In genomic region chr3:128487538-128487812, GRCh38 we compare ENCODE assay signal across 9 cellular contexts. TPM values are rescaled to one million over a fixed set of nuclear protein-coding genes. Genes with fewer than 3 reads are reported as not detected.
DNase-seq lines count a peak whose midpoint lies in the region; ATAC-seq and TF ChIP-seq lines count a peak whose summit lies in the region.
"Had no signal": no experiment of that assay in that cellular context is flagged by ENCODE, and none has a peak within 500 bp of the region (broad histone marks: within the 10 kb centered on the region; RNA-seq: fewer than 3 reads in every experiment).

No MANE protein-coding gene starts in this region.

- peaks cover 2% of the 10 kb centered on the region for H3K36me3 Mint-ChIP-seq in activated naive CD4-positive, alpha-beta T cell treated with anti-CD3 and anti-CD28 coated beads, Interleukin-2, amount 50 U/mL, for 24 hours
- H3K36me3 Mint-ChIP-seq in MCF 10A (ENCODE audit: insufficient read depth, unreplicated experiment) (no peaks in the 10 kb centered on the region), mesothelial cell of epicardium (peaks cover 6% of the 10 kb centered on the region)

- H3K27me3 ChIP-seq in upper lobe of right lung: peaks cover 99% of the 10 kb centered on the region

- no peak for ATAC-seq in upper lobe of right lung
- ATAC-seq in HG02938 (IDR thresholded peaks at IDR 0.05; ENCODE audit: unreplicated experiment): no peak

- no peaks in the 10 kb centered on the region for H3K9me3 Mint-ChIP-seq in activated naive CD4-positive, alpha-beta T cell treated with anti-CD3 and anti-CD28 coated beads, Interleukin-2, amount 50 U/mL, for 24 hours
- no peaks in the 10 kb centered on the region for H3K9me3 Mint-ChIP-seq in MCF 10A (ENCODE audit: unreplicated experiment)
- no peaks in the 10 kb centered on the region for H3K9me3 Mint-ChIP-seq in mesothelial cell of epicardium

- peak overlapping the region; percentile 70 for H3K27ac Mint-ChIP-seq in activated naive CD4-positive, alpha-beta T cell treated with anti-CD3 and anti-CD28 coated beads, Interleukin-2, amount 50 U/mL, for 24 hours
- no peak overlapping the region for H3K27ac Mint-ChIP-seq in MCF 10A (ENCODE audit: low read depth, unreplicated experiment)
- H3K27ac Mint-ChIP-seq in mesothelial cell of epicardium: peak overlapping the region; percentile 83

- H3K27me3 Mint-ChIP-seq in activated naive CD4-positive, alpha-beta T cell treated with anti-CD3 and anti-CD28 coated beads, Interleukin-2, amount 50 U/mL, for 24 hours: peaks cover 47% of the 10 kb centered on the region
- peaks cover 24% of the 10 kb centered on the region for H3K27me3 Mint-ChIP-seq in MCF 10A (ENCODE audit: insufficient read depth, unreplicated experiment)
- peaks cover 11% of the 10 kb centered on the region for H3K27me3 Mint-ChIP-seq in mesothelial cell of epicardium (ENCODE audit: low read depth)

- no peak for DNase-seq in activated naive CD4-positive, alpha-beta T cell treated with anti-CD3 and anti-CD28 coated beads, Interleukin-2, amount 50 U/mL, for 16 hours
- DNase-seq in MCF 10A (ENCODE audit: unreplicated experiment) (no peak), mesothelial cell of epicardium (ENCODE audit: low spot score in 2 of 2, unreplicated experiment in 2 of 2) (no peak), upper lobe of right lung (no peak), DMS153 (lab: John Stamatoyannopoulos, UW) (no peak)
- no peak for DNase-seq in activated CD4-positive, alpha-beta T cell treated with anti-CD3 and anti-CD28 coated beads, Interleukin-2, amount 50 U/mL, for 1 hour
- DNase-seq: T-helper 9 cell had no signal

- peaks cover 46% of the 10 kb centered on the region for H3K4me1 ChIP-seq in upper lobe of right lung

- CTCF ChIA-PET in MCF 10A (lab: Yijun Ruan, JAX): no interaction called here

- POLR2A ChIA-PET in MCF 10A (lab: Yijun Ruan, JAX): interaction anchor here (0.6 kb wide), 1 partner anchor 53 kb away, joined by 3 read pairs; no protein-coding TSS in a partner anchor

- no peaks in the 10 kb centered on the region for H3K36me3 ChIP-seq in upper lobe of right lung

- peak overlapping the region; percentile 85 for H3K27ac ChIP-seq in upper lobe of right lung

- no peaks in the 10 kb centered on the region for H3K9me3 ChIP-seq in upper lobe of right lung

- peak overlapping the region; percentile 60 for H3K4me3 ChIP-seq in upper lobe of right lung

- H3K4me3 Mint-ChIP-seq in activated naive CD4-positive, alpha-beta T cell treated with anti-CD3 and anti-CD28 coated beads, Interleukin-2, amount 50 U/mL, for 24 hours: peak overlapping the region; percentile 91
- H3K4me3 Mint-ChIP-seq in MCF 10A (ENCODE audit: unreplicated experiment) (peak overlapping the region; percentile 85), mesothelial cell of epicardium (peak overlapping the region; percentile 94)

- BruUV-seq in MCF 10A (replicated peaks; lab: Mats Ljungman, UMichigan): no TSS peak

- intact Hi-C loops in MCF 10A (cut with micrococcal nuclease): no loop called here
- intact Hi-C loops in upper lobe of right lung (cut with DNase I): no loop called here

- TF ChIP-seq CTCF in MCF 10A (IDR thresholded peaks at IDR 0.05; ENCODE audit: unreplicated experiment): no peak
- TF ChIP-seq CTCF in mesothelial cell of epicardium (IDR thresholded peaks at IDR 0.05; ENCODE audit: unreplicated experiment): no peak
- TF ChIP-seq CTCF in upper lobe of right lung (IDR thresholded peaks at IDR 0.05): no peak

- peaks cover 32% of the 10 kb centered on the region for H3K4me1 Mint-ChIP-seq in activated naive CD4-positive, alpha-beta T cell treated with anti-CD3 and anti-CD28 coated beads, Interleukin-2, amount 50 U/mL, for 24 hours
- H3K4me1 Mint-ChIP-seq in MCF 10A (ENCODE audit: insufficient read depth, unreplicated experiment) (peaks cover 4% of the 10 kb centered on the region), mesothelial cell of epicardium (peaks cover 58% of the 10 kb centered on the region)

RNA-seq across cellular contexts. Expression of gene GATA2, which starts 5.5 kb away (rescaled TPM):
- total RNA-seq in MCF 10A (2022) (0.51 and 0.56 TPM in 2 replicates), mesothelial cell of epicardium (53.2 to 60.4 TPM (median 54.3 TPM) in 3 replicates), upper lobe of right lung (86.6 TPM)

RNA-seq across cellular contexts. Expression of gene DNAJB8, which starts 20.8 kb away (rescaled TPM):
- total RNA-seq in MCF 10A (2022) (not detected in 2 replicates), mesothelial cell of epicardium (not detected in 3 replicates), upper lobe of right lung (not detected)

Comparison
In these comparisons a context has a peak if more than half of its experiments do, and no peak if none do; other contexts are left out.
1. RNA of gene GATA2, which starts 5.5 kb away (total RNA-seq): 86.6 TPM in upper lobe of right lung (single experiment) and 53.2 to 60.4 TPM in mesothelial cell of epicardium; 0.51 to 0.56 TPM in MCF 10A; every median in the first group is over 10 times any median in the second.
2. Peak in every context shown above with its lines, with median percentiles within 50 percentile points of each other: H3K4me3 Mint-ChIP-seq.